ENCODE assay signal across 32 cellular contexts in genomic region chr11:43706631-43707030, GRCh38.
"Had no signal": no experiment of that assay in that cellular context is flagged by ENCODE, and none has a peak within 500 bp of the region (broad histone marks: within the 10 kb centered on the region; RNA-seq: fewer than 3 reads in every experiment).

No MANE protein-coding gene starts in this region.

- H3K4me1 ChIP-seq: neural progenitor cell, parathyroid adenoma, psoas muscle, spleen, suprapubic skin, testis, tibial artery, transverse colon, upper lobe of right lung, uterus had no signal

- H3K4me3 Mint-ChIP-seq: naive B cell; naive thymus-derived CD8-positive, alpha-beta T cell; natural killer cell treated with Interleukin-12 subunit alpha and Interleukin-12 subunit beta and Interleukin-15 and Interleukin-18, amount 100 ng/mL, for 72 hours; neural progenitor cell; stimulated activated memory B cell treated with anti-CD40 and anti-IgM and Interleukin-4, amounts not matched to agents 10 μg/mL and 1 μg/mL and 100 μg/mL, for 72 hours; stimulated activated naive CD8-positive, alpha-beta T cell treated with anti-CD3 and anti-CD28 coated beads, Interleukin-15, amount 100 ng/mL, for 72 hours; type B pancreatic cell had no signal

- DNase-seq: naive B cell; naive thymus-derived CD8-positive, alpha-beta T cell; occipital lobe; ovary; posterior cingulate gyrus; psoas muscle; right cardiac atrium; spleen; stimulated activated CD4-positive, alpha-beta T cell treated with anti-CD3 and anti-CD28 coated beads, Interleukin-12 subunit alpha, Interleukin-12 subunit beta, amount 100 ng/mL, for 4 hours; stimulated activated CD4-positive, alpha-beta T cell treated with anti-CD3 and anti-CD28 coated beads, Interleukin-1b, Interleukin-23, amount 100 ng/mL, for 48 hours; stimulated activated CD4-positive, alpha-beta T cell treated with anti-CD3 and anti-CD28 coated beads, Interleukin-2, amount 100 ng/mL, for 48 hours; stimulated activated CD4-positive, alpha-beta T cell treated with anti-CD3 and anti-CD28 coated beads, Interleukin-4, amount 100 ng/mL, for 4 hours; stimulated activated CD8-positive, alpha-beta memory T cell treated with anti-CD3 and anti-CD28 coated beads, Interleukin-4, amount 100 ng/mL, for 48 hours; stimulated activated naive CD4-positive, alpha-beta T cell; stimulated activated naive CD8-positive, alpha-beta T cell treated with anti-CD3 and anti-CD28 coated beads, Interleukin-15, amount 100 ng/mL, for 72 hours; stimulated activated naive CD8-positive, alpha-beta T cell treated with anti-CD3 and anti-CD28 coated beads, Interleukin-15, Interleukin-2, amounts not matched to agents 100 U/mL and 50 U/mL, for 24 hours; substantia nigra; testis; tibial artery; transverse colon; upper lobe of right lung; uterus had no signal

- H3K27me3 Mint-ChIP-seq: naive B cell; naive thymus-derived CD8-positive, alpha-beta T cell; natural killer cell treated with Interleukin-12 subunit alpha and Interleukin-12 subunit beta and Interleukin-15 and Interleukin-18, amount 100 ng/mL, for 72 hours; progenitor cell of endocrine pancreas; stimulated activated memory B cell treated with anti-CD40 and anti-IgM and Interleukin-4, amounts not matched to agents 10 μg/mL and 1 μg/mL and 100 μg/mL, for 72 hours; stimulated activated naive CD8-positive, alpha-beta T cell treated with anti-CD3 and anti-CD28 coated beads, Interleukin-15, amount 100 ng/mL, for 72 hours; type B pancreatic cell had no signal

- H3K36me3 ChIP-seq: ovary, suprapubic skin, tibial artery, transverse colon, upper lobe of right lung, uterus had no signal

- H3K27ac Mint-ChIP-seq: natural killer cell treated with Interleukin-12 subunit alpha and Interleukin-12 subunit beta and Interleukin-15 and Interleukin-18, amount 100 ng/mL, for 72 hours; neural progenitor cell; progenitor cell of endocrine pancreas; stimulated activated memory B cell treated with anti-CD40 and anti-IgM and Interleukin-4, amounts not matched to agents 10 μg/mL and 1 μg/mL and 100 μg/mL, for 72 hours; stimulated activated naive CD8-positive, alpha-beta T cell treated with anti-CD3 and anti-CD28 coated beads, Interleukin-15, amount 100 ng/mL, for 72 hours; type B pancreatic cell had no signal

- H2AFZ ChIP-seq: neural progenitor cell, parathyroid adenoma had no signal

- H3K4me1 Mint-ChIP-seq: neural progenitor cell had no signal

- ATAC-seq: naive thymus-derived CD8-positive, alpha-beta T cell; natural killer cell treated with Interleukin-12 subunit alpha and Interleukin-12 subunit beta and Interleukin-15 and Interleukin-18, amount 100 ng/mL, for 72 hours; psoas muscle; right cardiac atrium; sciatic nerve; stimulated activated memory B cell treated with anti-CD40 and anti-IgM and Interleukin-4, amounts not matched to agents 10 μg/mL and 1 μg/mL and 100 μg/mL, for 72 hours; stimulated activated naive CD8-positive, alpha-beta T cell treated with anti-CD3 and anti-CD28 coated beads, Interleukin-15, amount 100 ng/mL, for 72 hours; stimulated activated naive CD8-positive, alpha-beta T cell treated with anti-CD3 and anti-CD28 coated beads, Interleukin-15, Interleukin-2, amounts not matched to agents 100 U/mL and 50 U/mL, for 24 hours; upper lobe of right lung had no signal

- H3K27me3 ChIP-seq: neural progenitor cell, ovary, spleen, suprapubic skin, testis, tibial artery, transverse colon, upper lobe of right lung, uterus had no signal

- H3K9me3 ChIP-seq: ovary, testis, upper lobe of right lung had no signal

- H3K27ac ChIP-seq: neural progenitor cell, ovary, parathyroid adenoma, psoas muscle, skin epidermis, spleen, suprapubic skin, testis, tibial artery, transverse colon, upper lobe of right lung, uterus had no signal

- H3K9me3 Mint-ChIP-seq: natural killer cell treated with Interleukin-12 subunit alpha and Interleukin-12 subunit beta and Interleukin-15 and Interleukin-18, amount 100 ng/mL, for 72 hours; stimulated activated memory B cell treated with anti-CD40 and anti-IgM and Interleukin-4, amounts not matched to agents 10 μg/mL and 1 μg/mL and 100 μg/mL, for 72 hours had no signal

- H3K4me3 ChIP-seq: neural progenitor cell, ovary, psoas muscle, skin epidermis, smooth muscle cell, spleen, suprapubic skin, testis, tibial artery, transverse colon, upper lobe of right lung, uterus had no signal

- H3K9ac ChIP-seq: neural progenitor cell, parathyroid adenoma had no signal

- H3K4me2 ChIP-seq: neural progenitor cell, smooth muscle cell had no signal
